In genomic region chr1:57934745-57935144, GRCh38 we compare ENCODE assay signal across 33 cellular contexts.
"Had no signal": no experiment of that assay in that cellular context is flagged by ENCODE, and none has a peak within 500 bp of the region (broad histone marks: within the 10 kb centered on the region; RNA-seq: fewer than 3 reads in every experiment).

No MANE protein-coding gene starts in this region.

- H3K27ac Mint-ChIP-seq: activated CD4-positive, alpha-beta memory T cell treated with anti-CD3 and anti-CD28 coated beads, Interleukin-2, amount 10 ng/mL, durations not matched to agents 7 days and 5 days; activated CD8-positive, alpha-beta memory T cell treated with anti-CD3 and anti-CD28 coated beads, Interleukin-2, amount 10 ng/mL, durations not matched to agents 7 days and 5 days; activated naive CD4-positive, alpha-beta T cell treated with anti-CD3 and anti-CD28 coated beads, Interleukin-2, amount 10 ng/mL, durations not matched to agents 7 days and 5 days; activated naive CD8-positive, alpha-beta T cell; activated naive CD8-positive, alpha-beta T cell treated with anti-CD3 and anti-CD28 coated beads, Interleukin-2, amount 50 U/mL, for 24 hours had no signal

- H3K4me3 ChIP-seq: cardiac muscle cell, colonic mucosa had no signal

- H3K36me3 Mint-ChIP-seq: activated CD8-positive, alpha-beta memory T cell treated with anti-CD3 and anti-CD28 coated beads, Interleukin-2, amount 10 ng/mL, durations not matched to agents 7 days and 5 days; activated naive CD4-positive, alpha-beta T cell treated with anti-CD3 and anti-CD28 coated beads, Interleukin-2, amount 10 ng/mL, durations not matched to agents 7 days and 5 days; activated naive CD8-positive, alpha-beta T cell had no signal

- H3K9me3 Mint-ChIP-seq: activated CD4-positive, alpha-beta memory T cell treated with anti-CD3 and anti-CD28 coated beads, Interleukin-2, amount 10 ng/mL, durations not matched to agents 7 days and 5 days; activated naive CD4-positive, alpha-beta T cell treated with anti-CD3 and anti-CD28 coated beads, Interleukin-2, amount 10 ng/mL, durations not matched to agents 7 days and 5 days; activated naive CD8-positive, alpha-beta T cell treated with anti-CD3 and anti-CD28 coated beads, Interleukin-2, amount 50 U/mL, for 24 hours had no signal

- H3K4me1 ChIP-seq: colonic mucosa had no signal

- FAIRE-seq: RCC 7860 had no signal

- H3K4me1 Mint-ChIP-seq: activated CD4-positive, alpha-beta memory T cell treated with anti-CD3 and anti-CD28 coated beads, Interleukin-2, amount 10 ng/mL, durations not matched to agents 7 days and 5 days; activated CD8-positive, alpha-beta memory T cell treated with anti-CD3 and anti-CD28 coated beads, Interleukin-2, amount 10 ng/mL, durations not matched to agents 7 days and 5 days; activated naive CD4-positive, alpha-beta T cell treated with anti-CD3 and anti-CD28 coated beads, Interleukin-2, amount 10 ng/mL, durations not matched to agents 7 days and 5 days; activated naive CD8-positive, alpha-beta T cell treated with anti-CD3 and anti-CD28 coated beads, Interleukin-2, amount 50 U/mL, for 24 hours; central memory CD8-positive, alpha-beta T cell had no signal

- H3K4me3 Mint-ChIP-seq: activated CD4-positive, alpha-beta memory T cell treated with anti-CD3 and anti-CD28 coated beads, Interleukin-2, amount 10 ng/mL, durations not matched to agents 7 days and 5 days; activated CD8-positive, alpha-beta memory T cell treated with anti-CD3 and anti-CD28 coated beads, Interleukin-2, amount 10 ng/mL, durations not matched to agents 7 days and 5 days; activated naive CD4-positive, alpha-beta T cell treated with anti-CD3 and anti-CD28 coated beads, Interleukin-2, amount 10 ng/mL, durations not matched to agents 7 days and 5 days; activated naive CD8-positive, alpha-beta T cell; activated naive CD8-positive, alpha-beta T cell treated with anti-CD3 and anti-CD28 coated beads, Interleukin-2, amount 50 U/mL, for 24 hours; central memory CD8-positive, alpha-beta T cell had no signal

- H3K9me3 ChIP-seq: colonic mucosa had no signal

- DNase-seq: activated CD4-positive, alpha-beta memory T cell treated with anti-CD3 and anti-CD28 coated beads, Interleukin-2, amount 10 ng/mL, durations not matched to agents 7 days and 5 days; activated CD4-positive, alpha-beta T cell treated with anti-CD3 and anti-CD28 coated beads for 1 hour; activated CD4-positive, alpha-beta T cell treated with anti-CD3 and anti-CD28 coated beads for 48 hours; activated CD4-positive, CD25-positive, alpha-beta regulatory T cell; activated CD8-positive, alpha-beta memory T cell treated with anti-CD3 and anti-CD28 coated beads for 24 hours; activated CD8-positive, alpha-beta memory T cell treated with anti-CD3 and anti-CD28 coated beads, Interleukin-2, amount 10 ng/mL, durations not matched to agents 7 days and 5 days; activated CD8-positive, alpha-beta memory T cell treated with anti-CD3 and anti-CD28 coated beads, Interleukin-2, amount 50 U/mL, for 48 hours; activated effector memory CD4-positive, alpha-beta T cell treated with Interleukin-2 at 50 U/mL for 16 hours; activated naive CD4-positive, alpha-beta T cell treated with anti-CD3 and anti-CD28 coated beads, Interleukin-2, amount 10 ng/mL, durations not matched to agents 7 days and 5 days; activated naive CD8-positive, alpha-beta T cell treated with anti-CD3 and anti-CD28 coated beads, Interleukin-2, amount 50 U/mL, for 24 hours; activated T-cell treated with anti-CD3 and anti-CD28 coated beads, Interleukin-2, amount 50 U/mL, for 48 hours; anterior cingulate cortex; brain microvascular endothelial cell; colonic mucosa; NCI-H1092 treated with DMSO at 0.1 percent for 48 hours; NCI-H1417; NCI-H146; NCI-H187; NCI-H2029 treated with DMSO at 0.1 percent for 48 hours; NCI-H2107; NCI-H2171; NCI-H510A treated with DMSO at 0.1 percent for 48 hours; NCI-H526 treated with DMSO at 0.1 percent for 48 hours; NCI-H774; NK-92 treated with Interleukin-12 subunit alpha and Interleukin-12 subunit beta, amount 100 ng/mL, for 24 hours; PC-3; Right ventricle myocardium superior; T1000; WERI-Rb-1 had no signal

- H3K27me3 ChIP-seq: brain microvascular endothelial cell, cardiac muscle cell, colonic mucosa had no signal

- H3K36me3 ChIP-seq: brain microvascular endothelial cell, cardiac muscle cell, colonic mucosa, WERI-Rb-1 had no signal

- H3K27me3 Mint-ChIP-seq: activated CD4-positive, alpha-beta memory T cell treated with anti-CD3 and anti-CD28 coated beads, Interleukin-2, amount 10 ng/mL, durations not matched to agents 7 days and 5 days; activated CD8-positive, alpha-beta memory T cell treated with anti-CD3 and anti-CD28 coated beads, Interleukin-2, amount 10 ng/mL, durations not matched to agents 7 days and 5 days; activated naive CD4-positive, alpha-beta T cell treated with anti-CD3 and anti-CD28 coated beads, Interleukin-2, amount 10 ng/mL, durations not matched to agents 7 days and 5 days; activated naive CD8-positive, alpha-beta T cell treated with anti-CD3 and anti-CD28 coated beads, Interleukin-2, amount 50 U/mL, for 24 hours had no signal

- ATAC-seq: activated CD8-positive, alpha-beta memory T cell treated with anti-CD3 and anti-CD28 coated beads, Interleukin-2, amount 10 ng/mL, durations not matched to agents 7 days and 5 days; activated naive CD8-positive, alpha-beta T cell treated with anti-CD3 and anti-CD28 coated beads, Interleukin-2, amount 50 U/mL, for 24 hours; PC-3 had no signal

- H3K27ac ChIP-seq: brain microvascular endothelial cell, cardiac muscle cell, colonic mucosa, WERI-Rb-1 had no signal
